Comparison of ENCODE assay signal across 21 cellular contexts in genomic region chr15:99427668-99428361, GRCh38.
A peak's percentile ranks its signal among the peaks of the same experiment; 100 is the strongest.
DNase-seq lines count a peak whose midpoint lies in the region; ATAC-seq and TF ChIP-seq lines count a peak whose summit lies in the region.
"Had no signal": no experiment of that assay in that cellular context is flagged by ENCODE, and none has a peak within 500 bp of the region (broad histone marks: within the 10 kb centered on the region; RNA-seq: fewer than 3 reads in every experiment).

No MANE protein-coding gene starts in this region.

- H3K4me3 ChIP-seq in RWPE2 (ENCODE audit: severe bottlenecking) = no peak overlapping the region
- no peak overlapping the region for H3K4me3 ChIP-seq in suprapubic skin
- H3K4me3 ChIP-seq: coronary artery, hepatocyte, thoracic aorta had no signal

- intact Hi-C loops in left cardiac atrium (cut with DNase I) = no loop called here

- H3K4me3 Mint-ChIP-seq in activated naive CD8-positive, alpha-beta T cell treated with anti-CD3 and anti-CD28 coated beads, Interleukin-2, amount 10 ng/mL, durations not matched to agents 7 days and 5 days = no peak overlapping the region
- no peak overlapping the region for H3K4me3 Mint-ChIP-seq in activated naive CD8-positive, alpha-beta T cell treated with anti-CD3 and anti-CD28 coated beads for 36 hours
- H3K4me3 Mint-ChIP-seq: HFFc6; IgD-negative memory B cell; neural crest cell; T-helper 2 cell treated with Interferon-gamma antibody and Interleukin-4, amounts not matched to agents 5 μg/mL and 100 μg/mL, for 36 hours had no signal

- POLR2A ChIA-PET in activated naive CD8-positive, alpha-beta T cell treated with anti-CD3 and anti-CD28 coated beads, Interleukin-2, amount 10 ng/mL, durations not matched to agents 7 days and 5 days (lab: Charles Lee) = no interaction called here

- 90% methylated on average over 22 of the region's 22 CpGs for WGBS in suprapubic skin

- H3K36me3 Mint-ChIP-seq in activated naive CD8-positive, alpha-beta T cell treated with anti-CD3 and anti-CD28 coated beads, Interleukin-2, amount 10 ng/mL, durations not matched to agents 7 days and 5 days = no peaks in the 10 kb centered on the region
- peaks cover under 1% of the 10 kb centered on the region for H3K36me3 Mint-ChIP-seq in activated naive CD8-positive, alpha-beta T cell treated with anti-CD3 and anti-CD28 coated beads for 36 hours
- H3K36me3 Mint-ChIP-seq: IgD-negative memory B cell had no signal

- peaks cover 26% of the 10 kb centered on the region for H3K4me1 Mint-ChIP-seq in activated naive CD8-positive, alpha-beta T cell treated with anti-CD3 and anti-CD28 coated beads, Interleukin-2, amount 10 ng/mL, durations not matched to agents 7 days and 5 days
- peaks cover 51% of the 10 kb centered on the region for H3K4me1 Mint-ChIP-seq in activated naive CD8-positive, alpha-beta T cell treated with anti-CD3 and anti-CD28 coated beads for 36 hours

- peak overlapping the region; percentile 38 for H3K27ac Mint-ChIP-seq in activated naive CD8-positive, alpha-beta T cell treated with anti-CD3 and anti-CD28 coated beads, Interleukin-2, amount 10 ng/mL, durations not matched to agents 7 days and 5 days
- H3K27ac Mint-ChIP-seq in activated naive CD8-positive, alpha-beta T cell treated with anti-CD3 and anti-CD28 coated beads for 36 hours = no peak overlapping the region
- H3K27ac Mint-ChIP-seq: HFFc6; T-helper 2 cell treated with Interferon-gamma antibody and Interleukin-4, amounts not matched to agents 5 μg/mL and 100 μg/mL, for 36 hours had no signal

- no peak for ATAC-seq in activated naive CD8-positive, alpha-beta T cell treated with anti-CD3 and anti-CD28 coated beads, Interleukin-2, amount 10 ng/mL, durations not matched to agents 7 days and 5 days (ENCODE audit: low read depth)
- ATAC-seq in RWPE2 (ENCODE audit: low read depth) (no peak), left cardiac atrium (no peak)

- H3K9me3 Mint-ChIP-seq in activated naive CD8-positive, alpha-beta T cell treated with anti-CD3 and anti-CD28 coated beads, Interleukin-2, amount 10 ng/mL, durations not matched to agents 7 days and 5 days = no peaks in the 10 kb centered on the region
- H3K9me3 Mint-ChIP-seq in activated naive CD8-positive, alpha-beta T cell treated with anti-CD3 and anti-CD28 coated beads for 36 hours = no peaks in the 10 kb centered on the region
- H3K9me3 Mint-ChIP-seq: HFFc6; IgD-negative memory B cell; neural crest cell; T-helper 2 cell treated with Interferon-gamma antibody and Interleukin-4, amounts not matched to agents 5 μg/mL and 100 μg/mL, for 36 hours had no signal

- TF ChIP-seq CTCF in RWPE2 (IDR thresholded peaks at IDR 0.05; ENCODE audit: poor library complexity, severe bottlenecking) (no peak), suprapubic skin (IDR thresholded peaks at IDR 0.05) (no peak)

- no peaks in the 10 kb centered on the region for H3K27me3 Mint-ChIP-seq in activated naive CD8-positive, alpha-beta T cell treated with anti-CD3 and anti-CD28 coated beads, Interleukin-2, amount 10 ng/mL, durations not matched to agents 7 days and 5 days
- H3K27me3 Mint-ChIP-seq in activated naive CD8-positive, alpha-beta T cell treated with anti-CD3 and anti-CD28 coated beads for 36 hours = no peaks in the 10 kb centered on the region
- H3K27me3 Mint-ChIP-seq: IgD-negative memory B cell had no signal

- no peak overlapping the region for H3K27ac ChIP-seq in RWPE2 (ENCODE audit: poor library complexity, severe bottlenecking)
- no peak overlapping the region for H3K27ac ChIP-seq in suprapubic skin
- H3K27ac ChIP-seq: brain microvascular endothelial cell, coronary artery, hepatocyte, HL-60, thoracic aorta had no signal

- in situ Hi-C loops in G401 (cut with HindIII; ENCODE audit: low sequenced_read_pairs) = no loop called here

- H3K36me3 ChIP-seq in RWPE2 (ENCODE audit: low read depth) (no peaks in the 10 kb centered on the region), suprapubic skin (no peaks in the 10 kb centered on the region)
- H3K36me3 ChIP-seq: brain microvascular endothelial cell, thoracic aorta had no signal

- TF ChIP-seq EP300 in suprapubic skin (IDR thresholded peaks at IDR 0.05) = no peak

- H3K4me1 ChIP-seq in RWPE2 (ENCODE audit: insufficient read depth, poor library complexity, severe bottlenecking) (peaks cover 15% of the 10 kb centered on the region), suprapubic skin (peaks cover 45% of the 10 kb centered on the region)
- H3K4me1 ChIP-seq: Caco-2 had no signal

- peak; percentile 18 for DNase-seq in activated naive CD8-positive, alpha-beta T cell treated with anti-CD3 and anti-CD28 coated beads, Interleukin-2, amount 10 ng/mL, durations not matched to agents 7 days and 5 days
- no peak for DNase-seq in activated naive CD8-positive, alpha-beta T cell treated with anti-CD3 and anti-CD28 coated beads for 36 hours
- DNase-seq in RWPE2 (ENCODE audit: low spot score) (peak; percentile 58), left cardiac atrium (peak; percentile 6), suprapubic skin (ENCODE audit: low spot score in 2 of 2) (peak; percentile 37 to 46), G401 (ENCODE audit: low spot score) (no peak), activated gamma-delta T cell (lab: John Stamatoyannopoulos, UW) (no peak)
- DNase-seq: brain microvascular endothelial cell; Caco-2; HFFc6; MM.1S; NCI-H146; NCI-H2171 treated with DMSO at 0.1 percent for 48 hours; stimulated activated CD4-positive, alpha-beta T cell treated with anti-CD3 and anti-CD28 coated beads, Interleukin-12 subunit alpha, Interleukin-12 subunit beta, amount 100 ng/mL, for 4 hours had no signal

- H3K27me3 ChIP-seq in RWPE2 (ENCODE audit: insufficient read depth, poor library complexity, severe bottlenecking) (no peaks in the 10 kb centered on the region), suprapubic skin (no peaks in the 10 kb centered on the region)
- H3K27me3 ChIP-seq: brain microvascular endothelial cell, hepatocyte had no signal

- H3K9me3 ChIP-seq in RWPE2 (ENCODE audit: severe bottlenecking) (no peaks in the 10 kb centered on the region), suprapubic skin (no peaks in the 10 kb centered on the region)
- H3K9me3 ChIP-seq: Caco-2, thoracic aorta had no signal

- no peak for TF ChIP-seq POLR2A in suprapubic skin (IDR thresholded peaks at IDR 0.05)

Comparison
In these comparisons a context has a peak if more than half of its experiments do, and no peak if none do; other contexts are left out.
1. DNase-seq: peak in activated naive CD8-positive, alpha-beta T cell treated with anti-CD3 and anti-CD28 coated beads, Interleukin-2, amount 10 ng/mL, durations not matched to agents 7 days and 5 days (single experiment), RWPE2 (single experiment), left cardiac atrium (single experiment) and suprapubic skin (2 of 2); none in activated naive CD8-positive, alpha-beta T cell treated with anti-CD3 and anti-CD28 coated beads for 36 hours (single experiment), G401 (single experiment) and activated gamma-delta T cell (single experiment).